8 cellular contexts compared by ENCODE assay signal in the genomic region with DNA sequence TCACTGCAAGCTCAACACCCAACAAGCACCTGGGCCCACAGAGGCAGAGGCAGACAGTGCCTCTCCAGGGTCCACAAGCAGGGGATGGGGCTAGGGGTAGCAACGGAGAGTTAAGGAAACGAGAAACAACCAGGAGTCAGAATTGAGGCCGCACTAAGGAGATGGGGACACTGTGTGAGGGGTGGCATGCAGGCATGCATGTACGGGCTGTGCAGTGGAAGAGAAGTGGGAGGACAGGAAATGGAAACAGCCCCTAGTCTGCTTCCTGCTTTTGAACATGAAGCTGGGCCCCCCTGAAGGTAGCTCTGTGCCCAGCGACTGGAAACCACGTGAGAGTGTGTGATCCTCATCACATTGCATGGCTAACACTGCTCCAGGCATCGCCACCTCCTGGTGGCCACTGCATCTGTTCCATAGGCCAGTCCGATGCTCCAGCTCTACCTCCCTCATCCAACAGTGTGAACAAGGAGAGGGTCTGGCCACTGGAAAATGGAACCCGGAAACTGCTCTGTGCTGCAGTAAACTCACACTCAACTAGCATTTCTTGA. TPM values are rescaled to one million over a fixed set of nuclear protein-coding genes. Genes with fewer than 3 reads are reported as not detected.
DNase-seq lines count a peak whose midpoint lies in the region; ATAC-seq and TF ChIP-seq lines count a peak whose summit lies in the region.

No MANE protein-coding gene starts in this region.

- H3K4me1 Mint-ChIP-seq in activated T-cell treated with anti-CD3 and anti-CD28 coated beads, Interleukin-2, amount 50 U/mL, for 24 hours (ENCODE audit: low read depth): peaks cover 18% of the 10 kb centered on the region
- peaks cover 38% of the 10 kb centered on the region for H3K4me1 Mint-ChIP-seq in stimulated activated naive CD8-positive, alpha-beta T cell treated with anti-CD3 and anti-CD28 coated beads, Interleukin-15, amount 100 ng/mL, for 72 hours

- WGBS in heart left ventricle, 4 donors: 65 to 69% (median 67%) methylated on average over 8 to 9 of the region's 9 CpGs

- H3K4me1 ChIP-seq in heart left ventricle: peaks cover 0 to 20% (median 12%) of the 10 kb centered on the region in 12 donors

- H3K9me3 Mint-ChIP-seq in activated T-cell treated with anti-CD3 and anti-CD28 coated beads, Interleukin-2, amount 50 U/mL, for 24 hours: peaks cover 2% of the 10 kb centered on the region
- H3K9me3 Mint-ChIP-seq in stimulated activated naive CD8-positive, alpha-beta T cell treated with anti-CD3 and anti-CD28 coated beads, Interleukin-15, amount 100 ng/mL, for 72 hours: peaks cover 0 to 1% of the 10 kb centered on the region in 2 donors

- TF ChIP-seq CTCF in heart left ventricle (IDR thresholded peaks at IDR 0.05): peak in 9 of 12 donors; percentile 11 to 47 (median 30)

- H3K36me3 Mint-ChIP-seq in activated T-cell treated with anti-CD3 and anti-CD28 coated beads, Interleukin-2, amount 50 U/mL, for 24 hours (ENCODE audit: low read depth): peaks cover 27% of the 10 kb centered on the region

- no peak overlapping the region for H3K4me3 ChIP-seq in heart left ventricle

- no peaks in the 10 kb centered on the region for H3K27me3 ChIP-seq in heart left ventricle

- no peaks in the 10 kb centered on the region for H3K27me3 Mint-ChIP-seq in activated T-cell treated with anti-CD3 and anti-CD28 coated beads, Interleukin-2, amount 50 U/mL, for 24 hours
- H3K27me3 Mint-ChIP-seq in stimulated activated naive CD8-positive, alpha-beta T cell treated with anti-CD3 and anti-CD28 coated beads, Interleukin-15, amount 100 ng/mL, for 72 hours: no peaks in the 10 kb centered on the region

- no peak overlapping the region for H3K4me3 Mint-ChIP-seq in activated T-cell treated with anti-CD3 and anti-CD28 coated beads, Interleukin-2, amount 50 U/mL, for 24 hours
- peak overlapping the region in 1 of 2 donors; percentile 14 for H3K4me3 Mint-ChIP-seq in stimulated activated naive CD8-positive, alpha-beta T cell treated with anti-CD3 and anti-CD28 coated beads, Interleukin-15, amount 100 ng/mL, for 72 hours

- peak overlapping the region; percentile 32 for H3K27ac Mint-ChIP-seq in activated T-cell treated with anti-CD3 and anti-CD28 coated beads, Interleukin-2, amount 50 U/mL, for 24 hours
- peak overlapping the region; percentile 71 to 75 for H3K27ac Mint-ChIP-seq in stimulated activated naive CD8-positive, alpha-beta T cell treated with anti-CD3 and anti-CD28 coated beads, Interleukin-15, amount 100 ng/mL, for 72 hours

- intact Hi-C loops in heart left ventricle (cut with DNase I): no loop called here

- no peak overlapping the region for H3K27ac ChIP-seq in heart left ventricle
- no peak overlapping the region for H3K27ac ChIP-seq in caudate nucleus (ENCODE audit: low read depth, low read length)

- DNase-seq in activated T-cell treated with anti-CD3 and anti-CD28 coated beads, Interleukin-2, amount 50 U/mL, for 24 hours: peak; percentile 30
- DNase-seq in activated T-cell treated with anti-CD3 and anti-CD28 coated beads for 4 hours: no peak
- peak; percentile 64 for DNase-seq in UCSD-AML1 (lab: John Stamatoyannopoulos, UW; ENCODE audit: unreplicated experiment)
- DNase-seq in heart left ventricle: peak in 2 of 5 donors; percentile 13 to 19
- no peak for DNase-seq in stimulated activated naive CD8-positive, alpha-beta T cell treated with anti-CD3 and anti-CD28 coated beads, Interleukin-15, amount 100 ng/mL, for 72 hours
- no peak for DNase-seq in SHP77 treated with DMSO at 0.1 percent for 48 hours (lab: John Stamatoyannopoulos, UW)
- DNase-seq in activated CD4-positive, CD25-positive, alpha-beta regulatory T cell treated with anti-CD3 and anti-CD28 coated beads, Interleukin-2, amount 50 U/mL, for 72 hours: no peak
- no peak for DNase-seq in caudate nucleus (lab: John Stamatoyannopoulos, UW)

- peaks cover 0 to 12% (median 0%) of the 10 kb centered on the region in 9 donors for H3K36me3 ChIP-seq in heart left ventricle

- ATAC-seq in heart left ventricle: peak in 2 of 4 donors; percentile 59 to 60
- ATAC-seq in stimulated activated naive CD8-positive, alpha-beta T cell treated with anti-CD3 and anti-CD28 coated beads, Interleukin-15, amount 100 ng/mL, for 72 hours: peak; percentile 88

- TF ChIP-seq POLR2A in heart left ventricle (IDR thresholded peaks at IDR 0.05): no peak

- H3K9me3 ChIP-seq in heart left ventricle: peaks cover 0 to 8% (median 0%) of the 10 kb centered on the region in 12 donors

RNA-seq across cellular contexts. Expression of gene XXYLT1, which starts 44.0 kb away (rescaled TPM):
- 1 to 10 TPM; 2.1 to 8.6 (median 5.5) TPM for total RNA-seq in heart left ventricle
- polyA plus RNA-seq in heart left ventricle: 1 to 10 TPM; 1.9 to 4.8 TPM

Comparison
In these comparisons a context has a peak if more than half of its experiments do, and no peak if none do; other contexts are left out.
1. DNase-seq: peak in activated T-cell treated with anti-CD3 and anti-CD28 coated beads, Interleukin-2, amount 50 U/mL, for 24 hours (single experiment) and UCSD-AML1 (single experiment); none in activated T-cell treated with anti-CD3 and anti-CD28 coated beads for 4 hours (single experiment), stimulated activated naive CD8-positive, alpha-beta T cell treated with anti-CD3 and anti-CD28 coated beads, Interleukin-15, amount 100 ng/mL, for 72 hours (0 of 2), SHP77 treated with DMSO at 0.1 percent for 48 hours (single experiment), activated CD4-positive, CD25-positive, alpha-beta regulatory T cell treated with anti-CD3 and anti-CD28 coated beads, Interleukin-2, amount 50 U/mL, for 72 hours (single experiment) and caudate nucleus (0 of 61).